ENCODE assay signal across 27 cellular contexts in the genomic region with DNA sequence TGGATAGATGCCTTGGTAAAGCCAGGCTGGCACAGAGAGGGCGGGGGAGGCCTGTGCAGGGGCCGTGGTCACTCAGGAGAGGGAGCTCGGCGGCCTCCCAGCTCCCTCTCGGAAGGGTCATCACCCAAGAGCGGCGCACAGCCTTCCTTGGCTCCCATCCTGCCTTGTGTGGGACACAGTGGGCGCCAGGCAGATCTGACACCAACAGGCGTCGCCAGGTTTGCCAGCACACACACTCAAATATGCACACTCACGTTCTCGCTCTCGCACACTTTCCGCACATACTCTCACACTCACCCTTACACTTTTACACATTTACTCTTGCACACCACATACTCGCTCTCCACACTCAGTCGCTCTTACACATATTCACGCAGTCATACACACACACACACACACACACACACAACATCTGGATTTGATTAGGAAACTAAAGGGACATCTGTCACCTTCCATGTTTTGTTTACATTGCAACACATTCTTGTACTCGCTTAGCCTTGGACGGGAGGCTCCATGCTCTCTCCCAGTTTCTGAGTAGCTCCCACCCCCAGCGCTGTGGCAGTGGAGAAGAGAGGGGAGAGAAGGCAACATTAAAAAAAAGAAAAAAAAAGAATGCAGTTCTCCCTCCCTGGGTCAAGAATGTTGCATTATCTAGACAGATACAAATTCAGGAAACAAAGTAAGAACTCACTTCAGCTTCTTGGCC. TPM values are rescaled to one million over a fixed set of nuclear protein-coding genes. Genes with fewer than 3 reads are reported as not detected.
A peak's percentile ranks its signal among the peaks of the same experiment; 100 is the strongest.
DNase-seq lines count a peak whose midpoint lies in the region; ATAC-seq, FAIRE-seq and TF ChIP-seq lines count a peak whose summit lies in the region.
"Had no signal": no experiment of that assay in that cellular context is flagged by ENCODE, and none has a peak within 500 bp of the region (broad histone marks: within the 10 kb centered on the region; RNA-seq: fewer than 3 reads in every experiment).

No MANE protein-coding gene starts in this region.

- TF ChIP-seq EP300 in K562 (IDR thresholded peaks at IDR 0.05; ENCODE audit: low read length) (no peak), suprapubic skin (IDR thresholded peaks at IDR 0.05) (no peak)

- peaks cover 22 to 27% of the 10 kb centered on the region in 2 experiments for H3K4me1 ChIP-seq in K562 (replicated peaks in 1 of 2; ENCODE audit: control insufficient read depth in 2 of 2, insufficient read depth in 2 of 2, low read length in 2 of 2)
- H3K4me1 ChIP-seq in mesendoderm (ENCODE audit: control insufficient read depth, low read depth, low read length): peaks cover 4% of the 10 kb centered on the region
- H3K4me1 ChIP-seq in suprapubic skin: peaks cover 27% of the 10 kb centered on the region
- H3K4me1 ChIP-seq: upper lobe of right lung had no signal

- no peaks in the 10 kb centered on the region for H3K9me1 ChIP-seq in K562 (ENCODE audit: control insufficient read depth, insufficient read depth, low read length)

- no peak for ATAC-seq in Right ventricle myocardium inferior
- ATAC-seq in left cardiac atrium: no peak
- ATAC-seq in K562: no peak
- no peak for ATAC-seq in left lobe of liver
- ATAC-seq: effector memory CD8-positive, alpha-beta T cell; heart right ventricle had no signal

- H3K36me3 ChIP-seq in K562 (ENCODE audit: control insufficient read depth, insufficient read depth, low read length) (no peaks in the 10 kb centered on the region), mesendoderm (ENCODE audit: control insufficient read depth, insufficient read depth, low read length) (no peaks in the 10 kb centered on the region), suprapubic skin (no peaks in the 10 kb centered on the region)
- H3K36me3 ChIP-seq: BLaER1, heart right ventricle, left ventricle myocardium inferior, MG63, neural progenitor cell, upper lobe of right lung had no signal

- peaks cover 2 to 4% of the 10 kb centered on the region in 2 experiments; a peak in 1 of 5 replicates for H3K27me3 ChIP-seq in K562 (ENCODE audit: control insufficient read depth in 2 of 2, insufficient read depth in 2 of 2, low read length in 2 of 2)
- no peaks in the 10 kb centered on the region for H3K27me3 ChIP-seq in mesendoderm (ENCODE audit: insufficient read depth, low read length, poor library complexity)
- no peaks in the 10 kb centered on the region for H3K27me3 ChIP-seq in suprapubic skin
- H3K27me3 ChIP-seq: BLaER1, heart right ventricle, MG63, neural progenitor cell, upper lobe of right lung had no signal

- no peak for TF ChIP-seq RAD21 in K562 (CRISPR knock-in tag; conservative IDR thresholded peaks at IDR 0.05 in 1 of 2, IDR thresholded peaks at IDR 0.05 in 1 of 2)

- H3K27ac ChIP-seq in K562 (ENCODE audit: extremely low read depth, low read depth, low read length) (no peak overlapping the region), mesendoderm (ENCODE audit: low read depth, low read length) (no peak overlapping the region), suprapubic skin (peak overlapping the region; percentile 45)
- H3K27ac ChIP-seq: BLaER1, heart right ventricle, left ventricle myocardium inferior, neural progenitor cell, upper lobe of right lung had no signal

- TF ChIP-seq CTCF in K562 (IDR thresholded peaks at IDR 0.05 in 2 of 3, conservative IDR thresholded peaks at IDR 0.05 in 1 of 3; ENCODE audit: insufficient read depth in 2 of 3, low read depth in 1 of 3, low read length in 3 of 3) (no peak), suprapubic skin (IDR thresholded peaks at IDR 0.05) (no peak)

- H3K79me2 ChIP-seq in K562 (ENCODE audit: control insufficient read depth, insufficient read depth, low read length) (no peaks in the 10 kb centered on the region), mesendoderm (ENCODE audit: control insufficient read depth, insufficient read depth, low read length) (no peaks in the 10 kb centered on the region)

- H3K9ac ChIP-seq in K562 (ENCODE audit: insufficient read depth in 1 of 2, low read depth in 2 of 2, low read length in 2 of 2) (no peak overlapping the region), mesendoderm (ENCODE audit: low read length) (no peak overlapping the region)
- H3K9ac ChIP-seq: BLaER1, neural progenitor cell had no signal

- WGBS in K562 (ENCODE audit: insufficient coverage, low coverage, missing lambda C conversion rate): 84% methylated on average over 16 of the region's 20 CpGs
- WGBS in mesendoderm (ENCODE audit: extremely low coverage, insufficient coverage, low lambda C conversion rate): 100% methylated on average over 6 of the region's 20 CpGs
- 85% methylated on average over 20 of the region's 20 CpGs for WGBS in suprapubic skin

- in situ Hi-C loops in K562 (cut with MboI): no loop called here
- in situ Hi-C loops in ACHN (cut with HindIII; ENCODE audit: low pct_ligation_motif_present, low pct_unique_long_range_greater_than_20kb, low sequenced_read_pairs): no loop called here

- no peak overlapping the region for H2BK5ac ChIP-seq in mesendoderm (ENCODE audit: low read length)

- no peak overlapping the region for H3K4ac ChIP-seq in mesendoderm (ENCODE audit: low read depth, low read length)

- H3K23ac ChIP-seq in mesendoderm (ENCODE audit: low read length): peak overlapping the region; percentile 53

- H4K5ac ChIP-seq in mesendoderm (ENCODE audit: low read length): no peak overlapping the region

- no peak overlapping the region for H2BK15ac ChIP-seq in mesendoderm (replicated peaks; ENCODE audit: low read depth)

- H4K20me1 ChIP-seq in K562 (replicated peaks; ENCODE audit: control insufficient read depth, insufficient read depth, low read length): no peaks in the 10 kb centered on the region
- H4K20me1 ChIP-seq: BLaER1 had no signal

- no peak overlapping the region for H2AK5ac ChIP-seq in mesendoderm (ENCODE audit: low read length)

- H3K56ac ChIP-seq in mesendoderm (ENCODE audit: low read length): no peak overlapping the region

- H3K4me3 ChIP-seq in K562 (no peak overlapping the region), mesendoderm (ENCODE audit: low read length) (no peak overlapping the region), suprapubic skin (no peak overlapping the region)
- H3K4me3 ChIP-seq: BLaER1, heart right ventricle, left ventricle myocardium inferior, MG63, neural progenitor cell, upper lobe of right lung had no signal

- TF ChIP-seq POLR2A in K562 (conservative IDR thresholded peaks at IDR 0.05): no peak
- no peak for TF ChIP-seq POLR2A in suprapubic skin (IDR thresholded peaks at IDR 0.05)

- intact Hi-C loops in Right ventricle myocardium inferior (cut with DNase I): no loop called here
- intact Hi-C loops in left cardiac atrium (cut with DNase I): no loop called here
- intact Hi-C loops in K562 (cut with micrococcal nuclease): no loop called here

- POLR2A ChIA-PET in K562 (lab: Yijun Ruan, JAX): interaction anchor here (1.2 to 1.4 kb wide), 2 partner anchors 9 to 41 kb away, joined by 4 read pairs; no protein-coding TSS in a partner anchor

- no peak overlapping the region for H2BK120ac ChIP-seq in mesendoderm (ENCODE audit: low read depth, low read length)

- no peak overlapping the region for H3K18ac ChIP-seq in mesendoderm (ENCODE audit: low read length)

- H4K8ac ChIP-seq in mesendoderm (ENCODE audit: low read depth, low read length): no peak overlapping the region

- H3K4me2 ChIP-seq in K562 (ENCODE audit: insufficient read depth, low read length): no peak overlapping the region
- no peak overlapping the region for H3K4me2 ChIP-seq in mesendoderm (ENCODE audit: low read length)
- H3K4me2 ChIP-seq: BLaER1, neural progenitor cell had no signal

- FAIRE-seq in K562 (lab: Jason Lieb, UNC): no peak
- FAIRE-seq: A204.1, H54 had no signal

- DNase-seq in Right ventricle myocardium inferior (ENCODE audit: missing footprints) (peak; percentile 48), left cardiac atrium (no peak), K562 (ENCODE audit: extremely low read depth in 1 of 4, low spot score in 3 of 4) (no peak), mesendoderm (no peak), suprapubic skin (ENCODE audit: low spot score in 2 of 2) (peak in 1 of 2 donors; percentile 36), left lobe of liver (ENCODE audit: low spot score) (no peak), ACHN (no peak), NCI-H146 treated with DMSO at 0.1 percent for 48 hours (lab: John Stamatoyannopoulos, UW; ENCODE audit: unreplicated experiment) (no peak)
- DNase-seq: activated CD4-positive, alpha-beta memory T cell treated with anti-CD3 and anti-CD28 coated beads, Interleukin-2, amount 10 ng/mL, durations not matched to agents 7 days and 5 days; activated CD4-positive, CD25-positive, alpha-beta regulatory T cell; activated effector memory CD4-positive, alpha-beta T cell treated with anti-CD3 and anti-CD28 coated beads, Interleukin-2, amount 50 U/mL, for 16 hours; Calu3; effector memory CD8-positive, alpha-beta T cell; heart right ventricle; left ventricle myocardium inferior; MG63; NCI-H1436 treated with DMSO at 0.1 percent for 48 hours; NCI-H69; SHP77; stimulated activated CD4-positive, alpha-beta T cell treated with anti-CD3 and anti-CD28 coated beads, Interleukin-4, amount 100 ng/mL, for 1 hour; stimulated activated naive CD4-positive, alpha-beta T cell treated with Interleukin-2 at 50 U/mL for 16 hours; SW 1271; upper lobe of right lung had no signal

- no peaks in the 10 kb centered on the region for H3K79me1 ChIP-seq in mesendoderm (ENCODE audit: low read length)

- CTCF ChIA-PET in K562 (lab: Yijun Ruan, JAX; ENCODE audit: low intra/inter-chr PET ratio): no interaction called here

- no peaks in the 10 kb centered on the region for H3K9me3 ChIP-seq in K562 (replicated peaks; ENCODE audit: control insufficient read depth, insufficient read depth, low read depth, low read length)
- H3K9me3 ChIP-seq in suprapubic skin: no peaks in the 10 kb centered on the region
- H3K9me3 ChIP-seq: BLaER1, heart right ventricle, left ventricle myocardium inferior, MG63, upper lobe of right lung had no signal

- H2AFZ ChIP-seq in K562 (ENCODE audit: low read depth, low read length): no peak overlapping the region
- H2AFZ ChIP-seq: neural progenitor cell had no signal

- BruUV-seq in K562 (replicated peaks; lab: Mats Ljungman, UMichigan): no TSS peak

RNA-seq across cellular contexts. Expression of gene CHMP1B, which starts 10.5 kb away (rescaled TPM):
- total RNA-seq in Right ventricle myocardium inferior (28.6 TPM), left cardiac atrium (10 to 100 TPM; 25.6 to 35.3 TPM), K562 (2014; rRNA removed) (22.3 and 22.9 TPM in 2 replicates), K562 (2014; rRNA removed; fragmentation: Illumina TruSeq; extraction: Trizol) (18.7 and 21.7 TPM in 2 replicates), K562 (2015; rRNA removed; fragmentation: Illumina TruSeq; extraction: Trizol) (15.6 and 17.6 TPM in 2 replicates), K562 (2021) (17.1 and 21.3 TPM in 2 replicates), suprapubic skin (100 to 1,000 TPM in 1 of 4 donors, 10 to 100 TPM in 3; 53.9 to 123 (median 80.4) TPM), left lobe of liver (12.9 TPM)
- 8.3 and 13.4 TPM in 2 replicates for total RNA-seq in K562 (2011; cell fraction: chromatin; rRNA removed; ENCODE audit: low replicate concordance)
- total RNA-seq in K562 (2011; cell fraction: nucleolus; rRNA removed): 10.8 and 11.2 TPM in 2 replicates
- total RNA-seq in K562 (2011; cell fraction: nucleoplasm; rRNA removed): 15.5 and 19.1 TPM in 2 replicates
- polyA plus RNA-seq in K562 (2011; rRNA removed) (17.7 and 19.0 TPM in 2 replicates), K562 (2014; fragmentation: Illumina TruSeq; extraction: Trizol) (20.3 and 22.6 TPM in 2 replicates), K562 (2014; fragmentation: Nextera tagmentation; extraction: Ambion mirVana) (10 to 100 TPM; 12.3 to 14.5 TPM), K562 (2014; rRNA removed) (27.9 and 29.9 TPM in 2 replicates)
- polyA plus RNA-seq in K562 (2011; cell fraction: cytosol; rRNA removed): 15.7 and 19.8 TPM in 2 replicates
- 11.0 and 12.8 TPM in 2 replicates for polyA plus RNA-seq in K562 (2011; cell fraction: nucleus; rRNA removed)
- polyA plus RNA-seq in K562 (2012): 16.6 and 23.6 TPM in 2 replicates
- 16.9 and 22.1 TPM in 2 replicates for polyA minus RNA-seq in K562 (2011; rRNA and poly(A)+ RNA removed)
- polyA minus RNA-seq in K562 (2011; cell fraction: cytosol; rRNA and poly(A)+ RNA removed): 6.8 and 7.9 TPM in 2 replicates
- 5.1 and 10.0 TPM in 2 replicates for polyA minus RNA-seq in K562 (2011; cell fraction: nucleus; rRNA and poly(A)+ RNA removed)
- polyA plus RNA-seq in mesendoderm (2013, experiment 1 of 2): 35.3 TPM
- 36.3 TPM for polyA plus RNA-seq in mesendoderm (2013, experiment 2 of 2)

RNA-seq across cellular contexts. Expression of gene MPPE1, which starts 46.4 kb away (rescaled TPM):
- total RNA-seq in Right ventricle myocardium inferior (34.5 TPM), left cardiac atrium (10 to 100 TPM; 26.5 to 30.0 TPM), K562 (2014; rRNA removed) (11.2 and 12.8 TPM in 2 replicates), K562 (2014; rRNA removed; fragmentation: Illumina TruSeq; extraction: Trizol) (12.8 and 14.7 TPM in 2 replicates), K562 (2015; rRNA removed; fragmentation: Illumina TruSeq; extraction: Trizol) (10.7 and 11.7 TPM in 2 replicates), K562 (2021) (14.2 and 17.4 TPM in 2 replicates), suprapubic skin (10 to 100 TPM; 28.2 to 84.2 (median 40.3) TPM), left lobe of liver (27.2 TPM)
- 60.6 and 93.7 TPM in 2 replicates for total RNA-seq in K562 (2011; cell fraction: chromatin; rRNA removed; ENCODE audit: low replicate concordance)
- 51.7 and 62.2 TPM in 2 replicates for total RNA-seq in K562 (2011; cell fraction: nucleolus; rRNA removed)
- 58.4 and 67.3 TPM in 2 replicates for total RNA-seq in K562 (2011; cell fraction: nucleoplasm; rRNA removed)
- polyA plus RNA-seq in K562 (2011; rRNA removed) (18.2 and 19.2 TPM in 2 replicates), K562 (2014; fragmentation: Illumina TruSeq; extraction: Trizol) (11.0 and 12.8 TPM in 2 replicates), K562 (2014; fragmentation: Nextera tagmentation; extraction: Ambion mirVana) (10 to 100 TPM; 13.3 to 13.4 TPM), K562 (2014; rRNA removed) (12.8 and 19.5 TPM in 2 replicates)
- polyA plus RNA-seq in K562 (2011; cell fraction: cytosol; rRNA removed): 10.3 and 11.9 TPM in 2 replicates
- polyA plus RNA-seq in K562 (2011; cell fraction: nucleus; rRNA removed): 50.1 and 55.3 TPM in 2 replicates
- polyA plus RNA-seq in K562 (2012): 10.9 and 18.8 TPM in 2 replicates
- 14.8 and 16.9 TPM in 2 replicates for polyA minus RNA-seq in K562 (2011; rRNA and poly(A)+ RNA removed)
- polyA minus RNA-seq in K562 (2011; cell fraction: cytosol; rRNA and poly(A)+ RNA removed): 6.4 and 6.9 TPM in 2 replicates
- polyA minus RNA-seq in K562 (2011; cell fraction: nucleus; rRNA and poly(A)+ RNA removed): 17.6 and 27.8 TPM in 2 replicates
- polyA plus RNA-seq in mesendoderm (2013, experiment 1 of 2): 6.4 TPM
- polyA plus RNA-seq in mesendoderm (2013, experiment 2 of 2): 5.0 TPM
